ENCODE assay signal across 2 cellular contexts in genomic region chr3:170327040-170327808, GRCh38.
TF ChIP-seq lines count a peak whose summit lies in the region.

No MANE protein-coding gene starts in this region.

TF ChIP-seq in HEK293, 187 proteins besides CTCF, POLR2A, EP300 and RAD21:
- TF ChIP-seq ZNF473 (tag by site-specific recombination; IDR thresholded peaks at IDR 0.05) (no peak), ZNF629 (tag by site-specific recombination; IDR thresholded peaks at IDR 0.05) (no peak), TRIM28 (IDR thresholded peaks at IDR 0.05; ENCODE audit: borderline replicate concordance, low read length) (peak; percentile 80; the same call in 1 of the 2 replicates), PRDM6 (tag by site-specific recombination; IDR thresholded peaks at IDR 0.05) (no peak), ZNF362 (tag by site-specific recombination; IDR thresholded peaks at IDR 0.05) (no peak), SETDB1 (IDR thresholded peaks at IDR 0.05; ENCODE audit: insufficient read length, low read length) (peak; percentile 48), ZNF529 (tag by site-specific recombination; IDR thresholded peaks at IDR 0.05; ENCODE audit: insufficient replicate concordance) (peak; percentile 30), ZNF404 (tag by site-specific recombination; IDR thresholded peaks at IDR 0.05) (no peak), ZNF324 (tag by site-specific recombination; IDR thresholded peaks at IDR 0.05) (no peak), ZNF558 (tag by site-specific recombination; IDR thresholded peaks at IDR 0.05) (no peak)

TF ChIP-seq in K562, 482 proteins besides CTCF, POLR2A, EP300 and RAD21:
- no peak for TF ChIP-seq DEAF1 (CRISPR knock-in tag; IDR thresholded peaks at IDR 0.05)
- no peak for TF ChIP-seq HMBOX1 (IDR thresholded peaks at IDR 0.05)
- TF ChIP-seq HLTF (IDR thresholded peaks at IDR 0.05): peak; percentile 56; the same call in 1 of the 2 replicates
- TF ChIP-seq MED1 (CRISPR knock-in tag; IDR thresholded peaks at IDR 0.05; ENCODE audit: borderline replicate concordance): no peak
- no peak for TF ChIP-seq ZFP91 (CRISPR knock-in tag; IDR thresholded peaks at IDR 0.05)
- no peak for TF ChIP-seq NFXL1 (CRISPR knock-in tag; IDR thresholded peaks at IDR 0.05)
- TF ChIP-seq FOXP1 (CRISPR knock-in tag; IDR thresholded peaks at IDR 0.05): no peak
- TF ChIP-seq MLLT1 (IDR thresholded peaks at IDR 0.05): no peak
- TF ChIP-seq SPI1 (IDR thresholded peaks at IDR 0.05; ENCODE audit: borderline replicate concordance, low read depth, low read length): no peak
- no peak for TF ChIP-seq NR0B1 (IDR thresholded peaks at IDR 0.05; ENCODE audit: partially characterized antibody)
- TF ChIP-seq RAD51 (IDR thresholded peaks at IDR 0.05; ENCODE audit: borderline replicate concordance, low read depth): no peak
- no peak for TF ChIP-seq TAF7 (tag; IDR thresholded peaks at IDR 0.05)
- no peak for TF ChIP-seq POLR2AphosphoS2 (IDR thresholded peaks at IDR 0.05; ENCODE audit: low read length)
- TF ChIP-seq TRIM28 (IDR thresholded peaks at IDR 0.05): peak; percentile 59; the same call in 1 of the 2 replicates
- TF ChIP-seq ZNF764 (CRISPR knock-in tag; IDR thresholded peaks at IDR 0.05; ENCODE audit: low read depth): no peak
- no peak for TF ChIP-seq PHTF2 (CRISPR knock-in tag; IDR thresholded peaks at IDR 0.05)
- no peak for TF ChIP-seq ADNP (tag; IDR thresholded peaks at IDR 0.05)
